In the genomic region with DNA sequence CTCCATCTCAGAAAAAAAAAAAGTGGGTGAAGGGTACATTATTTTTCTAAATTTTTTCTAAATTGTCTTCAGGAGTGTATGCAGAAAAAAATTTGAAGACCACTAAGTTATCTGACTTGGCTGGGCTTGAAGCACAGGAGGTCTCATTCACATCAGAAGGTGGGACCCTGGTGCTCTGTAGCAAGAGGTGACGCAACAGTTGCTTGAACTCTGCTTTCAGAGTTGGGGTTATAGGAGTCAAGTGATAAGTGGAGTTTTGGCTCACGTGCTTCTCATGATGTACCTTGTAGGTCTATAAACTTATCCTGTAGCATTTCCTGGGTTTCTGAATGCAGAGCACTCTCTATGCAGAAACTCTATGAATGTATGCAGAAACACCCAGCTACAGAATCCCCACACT, we compare ENCODE assay signal across 36 cellular contexts. TPM values are rescaled to one million over a fixed set of nuclear protein-coding genes. Genes with fewer than 3 reads are reported as not detected.
"Had no signal": no experiment of that assay in that cellular context is flagged by ENCODE, and none has a peak within 500 bp of the region (broad histone marks: within the 10 kb centered on the region; RNA-seq: fewer than 3 reads in every experiment).

No MANE protein-coding gene starts in this region.

- H3K9me3 Mint-ChIP-seq: activated B cell treated with CpG ODN at 0.5 μM for 24 hours; activated CD4-positive, alpha-beta memory T cell treated with anti-CD3 and anti-CD28 coated beads for 36 hours; activated CD4-positive, alpha-beta T cell treated with anti-CD3 and anti-CD28 coated beads, Interleukin-2, amount 10 ng/mL, durations not matched to agents 24 days and 14 days; activated CD8-positive, alpha-beta T cell treated with anti-CD3 and anti-CD28 coated beads for 36 hours; activated naive CD8-positive, alpha-beta T cell treated with anti-CD3 and anti-CD28 coated beads for 36 hours; activated T-cell treated with anti-CD3 and anti-CD28 coated beads, Interleukin-2, amount 50 U/mL, for 4 hours; activated T-cell treated with anti-CD3 and anti-CD28 coated beads, Interleukin-2, amount 50 U/mL, for 72 hours; activated T-helper 1 cell treated with anti-CD3 and anti-CD28 coated beads, Interleukin-12 subunit alpha, Interleukin-12 subunit beta, Interleukin-2, Interleukin-4 antibody, amounts not matched to agents 30 ng/mL and 10 ng/mL and 1 ng/mL, durations not matched to agents 14 hours and 24 hours and 36 hours; activated T-helper 17 cell treated with anti-CD3 and anti-CD28 coated beads, Interleukin-2, amount 50 U/mL, for 72 hours; T-helper 2 cell treated with Interferon-gamma antibody and Interleukin-4, amounts not matched to agents 5 μg/mL and 100 μg/mL, for 36 hours had no signal

- H3K27ac ChIP-seq: adrenal gland, body of pancreas, brain microvascular endothelial cell, breast epithelium, VCaP had no signal

- H3K27ac Mint-ChIP-seq: activated B cell treated with CpG ODN at 0.5 μM for 24 hours; activated CD4-positive, alpha-beta memory T cell treated with anti-CD3 and anti-CD28 coated beads for 36 hours; activated CD4-positive, alpha-beta T cell treated with anti-CD3 and anti-CD28 coated beads, Interleukin-2, amount 10 ng/mL, durations not matched to agents 24 days and 14 days; activated CD8-positive, alpha-beta T cell treated with anti-CD3 and anti-CD28 coated beads for 36 hours; activated naive CD4-positive, alpha-beta T cell treated with anti-CD3 and anti-CD28 coated beads for 36 hours; activated naive CD4-positive, alpha-beta T cell treated with anti-CD3 and anti-CD28 coated beads, Interleukin-2, amount 50 U/mL, for 72 hours; activated naive CD8-positive, alpha-beta T cell treated with anti-CD3 and anti-CD28 coated beads for 36 hours; activated T-cell treated with anti-CD3 and anti-CD28 coated beads, Interleukin-2, amount 50 U/mL, for 72 hours; activated T-helper 1 cell treated with anti-CD3 and anti-CD28 coated beads, Interleukin-12 subunit alpha, Interleukin-12 subunit beta, Interleukin-2, Interleukin-4 antibody, amounts not matched to agents 30 ng/mL and 10 ng/mL and 1 ng/mL, durations not matched to agents 14 hours and 24 hours and 36 hours; activated T-helper 17 cell treated with anti-CD3 and anti-CD28 coated beads, Interleukin-2, amount 50 U/mL, for 72 hours; T-helper 2 cell treated with Interferon-gamma antibody and Interleukin-4, amounts not matched to agents 5 μg/mL and 100 μg/mL, for 36 hours had no signal

- H3K27me3 Mint-ChIP-seq: activated T-helper 17 cell treated with anti-CD3 and anti-CD28 coated beads, Interleukin-2, amount 50 U/mL, for 72 hours had no signal

- H3K9me3 ChIP-seq: adrenal gland, body of pancreas, breast epithelium had no signal

- H3K4me1 ChIP-seq: adrenal gland, body of pancreas, breast epithelium had no signal

- H3K36me3 ChIP-seq: adrenal gland, brain microvascular endothelial cell, breast epithelium had no signal

- H3K27me3 ChIP-seq: body of pancreas, brain microvascular endothelial cell, breast epithelium had no signal

- FAIRE-seq: astrocyte, colon, TTC549 had no signal

- ATAC-seq: activated CD8-positive, alpha-beta T cell treated with anti-CD3 and anti-CD28 coated beads for 36 hours; activated naive CD4-positive, alpha-beta T cell treated with anti-CD3 and anti-CD28 coated beads, Interleukin-2, amount 50 U/mL, for 72 hours; activated T-cell treated with anti-CD3 and anti-CD28 coated beads, Interleukin-2, amount 50 U/mL, for 4 hours; activated T-cell treated with anti-CD3 and anti-CD28 coated beads, Interleukin-2, amount 50 U/mL, for 72 hours; activated T-helper 17 cell treated with anti-CD3 and anti-CD28 coated beads, Interleukin-2, amount 50 U/mL, for 72 hours; body of pancreas had no signal

- DNase-seq: activated B cell treated with CpG ODN at 0.5 μM for 24 hours; activated CD4-positive, alpha-beta memory T cell treated with anti-CD3 and anti-CD28 coated beads for 36 hours; activated CD4-positive, alpha-beta T cell treated with anti-CD3 and anti-CD28 coated beads for 4 hours; activated CD4-positive, alpha-beta T cell treated with anti-CD3 and anti-CD28 coated beads, Interleukin-2, amount 10 ng/mL, durations not matched to agents 24 days and 14 days; activated CD4-positive, alpha-beta T cell treated with anti-CD3 and anti-CD28 coated beads, Interleukin-2, amount 50 U/mL, for 1 hour; activated CD4-positive, alpha-beta T cell treated with anti-CD3 and anti-CD28 coated beads, Interleukin-2, amount 50 U/mL, for 4 hours; activated CD4-positive, CD25-positive, alpha-beta regulatory T cell treated with anti-CD3 and anti-CD28 coated beads, Interleukin-2, amount 50 U/mL, for 72 hours; activated CD8-positive, alpha-beta memory T cell treated with anti-CD3 and anti-CD28 coated beads, Interleukin-2, amount 50 U/mL, for 4 hours; activated CD8-positive, alpha-beta T cell treated with anti-CD3 and anti-CD28 coated beads for 36 hours; activated effector memory CD4-positive, alpha-beta T cell treated with anti-CD3 and anti-CD28 coated beads, Interleukin-2, amount 50 U/mL, for 16 hours; activated gamma-delta T cell treated with Interleukin-2 at 50 U/mL for 16 hours; activated naive CD4-positive, alpha-beta T cell; activated naive CD4-positive, alpha-beta T cell treated with anti-CD3 and anti-CD28 coated beads for 36 hours; activated naive CD4-positive, alpha-beta T cell treated with anti-CD3 and anti-CD28 coated beads, Interleukin-2, amount 50 U/mL, for 16 hours; activated naive CD8-positive, alpha-beta T cell treated with anti-CD3 and anti-CD28 coated beads for 36 hours; activated T-cell treated with anti-CD3 and anti-CD28 coated beads for 4 hours; activated T-cell treated with anti-CD3 and anti-CD28 coated beads, Interleukin-2, amount 50 U/mL, for 1 hour; activated T-cell treated with anti-CD3 and anti-CD28 coated beads, Interleukin-2, amount 50 U/mL, for 4 hours; activated T-cell treated with anti-CD3 and anti-CD28 coated beads, Interleukin-2, amount 50 U/mL, for 72 hours; adrenal gland; amniotic stem cell; aorta; body of pancreas; brain microvascular endothelial cell; central memory CD4-positive, alpha-beta T cell; T-helper 2 cell; T-helper 9 cell had no signal

- H3K4me3 Mint-ChIP-seq: activated B cell treated with CpG ODN at 0.5 μM for 24 hours; activated CD4-positive, alpha-beta memory T cell treated with anti-CD3 and anti-CD28 coated beads for 36 hours; activated CD4-positive, alpha-beta T cell treated with anti-CD3 and anti-CD28 coated beads, Interleukin-2, amount 10 ng/mL, durations not matched to agents 24 days and 14 days; activated CD8-positive, alpha-beta T cell treated with anti-CD3 and anti-CD28 coated beads for 36 hours; activated naive CD4-positive, alpha-beta T cell treated with anti-CD3 and anti-CD28 coated beads for 36 hours; activated naive CD8-positive, alpha-beta T cell treated with anti-CD3 and anti-CD28 coated beads for 36 hours; activated T-cell treated with anti-CD3 and anti-CD28 coated beads, Interleukin-2, amount 50 U/mL, for 4 hours; activated T-cell treated with anti-CD3 and anti-CD28 coated beads, Interleukin-2, amount 50 U/mL, for 72 hours; activated T-helper 1 cell treated with anti-CD3 and anti-CD28 coated beads, Interleukin-12 subunit alpha, Interleukin-12 subunit beta, Interleukin-2, Interleukin-4 antibody, amounts not matched to agents 30 ng/mL and 10 ng/mL and 1 ng/mL, durations not matched to agents 14 hours and 24 hours and 36 hours; activated T-helper 17 cell treated with anti-CD3 and anti-CD28 coated beads, Interleukin-2, amount 50 U/mL, for 72 hours; T-helper 2 cell treated with Interferon-gamma antibody and Interleukin-4, amounts not matched to agents 5 μg/mL and 100 μg/mL, for 36 hours had no signal

- H3K4me3 ChIP-seq: adrenal gland, body of pancreas, breast epithelium had no signal

RNA-seq across cellular contexts. Expression of a gene that starts 58.5 kb away (rescaled TPM):
- total RNA-seq: activated naive CD4-positive, alpha-beta T cell treated with anti-CD3 and anti-CD28 coated beads for 36 hours; activated naive CD8-positive, alpha-beta T cell treated with anti-CD3 and anti-CD28 coated beads for 36 hours; activated T-helper 17 cell treated with anti-CD3 and anti-CD28 coated beads, Interleukin-2, amount 50 U/mL, for 72 hours had no signal
